In the genomic region with DNA sequence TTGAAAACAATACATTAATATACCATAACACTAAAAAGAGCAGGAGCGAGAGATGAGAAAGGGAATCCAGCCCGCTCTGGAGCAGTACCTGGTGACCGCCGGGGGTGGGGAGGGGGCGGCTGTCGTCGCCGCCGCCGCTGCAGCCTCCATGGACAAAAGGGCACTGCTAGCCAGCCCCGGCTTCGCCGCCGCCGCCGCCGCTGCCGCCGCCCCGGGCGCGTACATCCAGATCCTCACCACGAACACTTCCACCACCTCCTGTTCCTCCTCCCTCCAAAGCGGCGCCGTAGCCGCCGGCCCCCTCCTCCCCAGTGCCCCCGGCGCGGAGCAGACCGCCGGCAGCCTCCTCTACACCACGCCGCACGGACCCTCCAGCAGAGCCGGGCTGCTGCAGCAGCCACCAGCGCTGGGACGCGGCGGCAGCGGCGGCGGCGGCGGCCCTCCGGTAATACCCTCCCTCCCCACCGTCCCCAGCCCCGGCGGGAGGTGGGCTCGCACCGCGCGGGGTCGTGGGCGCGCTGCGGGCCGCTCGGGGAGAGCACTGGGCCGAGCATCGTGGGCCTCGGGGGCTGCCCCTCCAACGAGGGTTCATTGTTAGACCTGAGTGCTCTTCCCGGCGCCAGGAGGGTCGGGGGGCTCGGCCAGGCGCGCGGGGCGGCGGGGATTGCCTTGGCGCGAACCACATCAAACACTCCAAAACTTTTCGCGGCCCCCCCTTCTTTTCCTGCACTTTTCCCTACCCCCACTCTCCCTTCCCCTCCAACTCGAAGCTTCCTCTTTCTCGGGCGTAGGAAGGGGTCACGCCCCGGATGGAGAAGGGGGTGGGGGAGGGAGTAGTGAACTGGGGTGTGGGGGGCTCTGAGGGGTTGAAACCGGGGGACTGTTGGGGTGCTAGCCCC, we compare ENCODE assay signal across 8 cellular contexts. TPM values are rescaled to one million over a fixed set of nuclear protein-coding genes. Genes with fewer than 3 reads are reported as not detected.
DNase-seq lines count a peak whose midpoint lies in the region; ATAC-seq, FAIRE-seq and TF ChIP-seq lines count a peak whose summit lies in the region.

No MANE protein-coding gene starts in this region.

- peaks cover 0 to 10% of the 10 kb centered on the region in 2 experiments; a peak in 1 of 5 replicates for H3K27me3 ChIP-seq in HepG2 (ENCODE audit: control insufficient read depth in 1 of 2, insufficient read depth in 2 of 2, low read length in 2 of 2)

- H3K4me3 Mint-ChIP-seq in WTC11 (peak overlapping the region; percentile 96), chondrocyte (ENCODE audit: unreplicated experiment) (peak overlapping the region; percentile 90)

- TF ChIP-seq CTCF in WTC11 (IDR thresholded peaks at IDR 0.05): no peak
- no peak for TF ChIP-seq CTCF in chondrocyte (IDR thresholded peaks at IDR 0.05)
- no peak for TF ChIP-seq CTCF in HepG2 (CRISPR knock-in tag; IDR thresholded peaks at IDR 0.05)

- H3K9me3 Mint-ChIP-seq in WTC11: no peaks in the 10 kb centered on the region
- peaks cover 2% of the 10 kb centered on the region for H3K9me3 Mint-ChIP-seq in chondrocyte (ENCODE audit: low read depth)

- peak overlapping the region; percentile 83 to 92 (median 85) for H3K4me3 ChIP-seq in HepG2 (replicated peaks in 1 of 3; ENCODE audit: insufficient read depth in 1 of 3, low read depth in 2 of 3, low read length in 3 of 3)

- no peaks in the 10 kb centered on the region for H3K9me3 ChIP-seq in HepG2 (ENCODE audit: low read length)

- CTCF ChIA-PET in WTC11 (lab: Charles Lee): no interaction called here
- CTCF ChIA-PET in HepG2 (lab: Yijun Ruan, JAX; ENCODE audit: low intra/inter-chr PET ratio, low total read pairs): interaction anchor here (2.7 kb wide), 1 partner anchor 126 kb away, joined by 24 read pairs; no protein-coding TSS in a partner anchor

- in situ Hi-C loops in HepG2 (cut with HindIII; ENCODE audit: extremely low pct_ligation_motif_present, low pct_unique_long_range_greater_than_20kb): loop anchor here (5.0 kb wide), 1 partner anchor 125 kb away; no protein-coding TSS in a partner anchor

- no peak overlapping the region for H2AFZ ChIP-seq in HepG2 (ENCODE audit: low read length)

- POLR2A ChIA-PET in WTC11 (lab: Charles Lee) (interaction anchor here (0.6 to 1.1 kb wide), 6 partner anchors 12 to 189 kb away, joined by 3 to 7 read pairs (median 5); no protein-coding TSS in a partner anchor), HepG2 (lab: Yijun Ruan, JAX) (interaction anchor here (0.6 kb wide), 1 partner anchor 245 kb away, joined by 3 read pairs; no protein-coding TSS in a partner anchor)

- TF ChIP-seq RAD21 in HepG2 (CRISPR knock-in tag; IDR thresholded peaks at IDR 0.05): no peak

- H3K36me3 Mint-ChIP-seq in WTC11 (peaks cover 21% of the 10 kb centered on the region), chondrocyte (ENCODE audit: low read depth) (peaks cover 2% of the 10 kb centered on the region)

- FAIRE-seq in HepG2 (lab: Jason Lieb, UNC): no peak

- H3K27ac Mint-ChIP-seq in WTC11 (peak overlapping the region; percentile 84), chondrocyte (ENCODE audit: unreplicated experiment) (peak overlapping the region; percentile 90)

- H4K20me1 ChIP-seq in HepG2 (ENCODE audit: insufficient read depth, low read length): no peaks in the 10 kb centered on the region

- H3K4me1 ChIP-seq in HepG2 (ENCODE audit: insufficient read depth, low read length): peaks cover 25% of the 10 kb centered on the region; the same call in 1 of the 2 replicates

- H3K9ac ChIP-seq in HepG2 (ENCODE audit: insufficient read depth, low read depth, low read length): peak overlapping the region; percentile 88

- H3K36me3 ChIP-seq in HepG2 (replicated peaks in 1 of 2; ENCODE audit: control insufficient read depth in 1 of 2, insufficient read depth in 2 of 2, low read length in 2 of 2): peaks cover 2 to 13% of the 10 kb centered on the region in 2 experiments; a peak in 2 of 5 replicates

- intact Hi-C loops in HepG2 (cut with micrococcal nuclease; ENCODE audit: unreplicated experiment): loop anchor here (5.0 to 10.0 kb wide), 2 partner anchors 45 to 598 kb away; no protein-coding TSS in a partner anchor

- peak; percentile 25 for DNase-seq in DMS153 (lab: John Stamatoyannopoulos, UW)
- DNase-seq in DMS153 treated with DMSO at 0.1 percent for 48 hours (lab: John Stamatoyannopoulos, UW; ENCODE audit: unreplicated experiment): no peak
- peak; percentile 6 for DNase-seq in NCI-H146 treated with DMSO at 0.1 percent for 48 hours (lab: John Stamatoyannopoulos, UW; ENCODE audit: unreplicated experiment)
- peak; percentile 32 for DNase-seq in WTC11 (ENCODE audit: low spot score)
- no peak for DNase-seq in chondrocyte (ENCODE audit: low spot score)
- peak; percentile 67 for DNase-seq in HepG2 (ENCODE audit: low spot score)
- peak; percentile 48 for DNase-seq in stimulated activated CD4-positive, alpha-beta T cell treated with anti-CD3 and anti-CD28 coated beads, Interleukin-4, amount 100 ng/mL, for 24 hours

- no peak; the same call in 1 of the 2 replicates for ATAC-seq in WTC11
- ATAC-seq in HepG2: peak; percentile 8
- ATAC-seq in GM21360 (IDR thresholded peaks at IDR 0.05; ENCODE audit: unreplicated experiment): no peak

- no peak for TF ChIP-seq EP300 in HepG2 (IDR thresholded peaks at IDR 0.05; ENCODE audit: low read depth in 2 of 2, low read length in 2 of 2)
- TF ChIP-seq EP300 in HepG2 (CRISPR knock-in tag; IDR thresholded peaks at IDR 0.05; ENCODE audit: borderline replicate concordance): no peak

- under 1% methylated on average over 51 of the region's 83 CpGs for WGBS in HepG2 (ENCODE audit: low lambda C conversion rate)

- H3K27me3 Mint-ChIP-seq in WTC11 (ENCODE audit: low read depth) (peaks cover 4% of the 10 kb centered on the region), chondrocyte (ENCODE audit: low read depth) (no peaks in the 10 kb centered on the region)

- peak overlapping the region; percentile 93 for H3K27ac ChIP-seq in HepG2 (ENCODE audit: extremely low read length, insufficient read depth, low read length)

- TF ChIP-seq POLR2A in HepG2 (IDR thresholded peaks at IDR 0.05; ENCODE audit: insufficient read depth in 1 of 2, low read depth in 2 of 2, low read length in 2 of 2): peak; percentile 26 to 35; a peak in 2 of 4 replicates

- H3K4me2 ChIP-seq in HepG2 (ENCODE audit: low read depth, low read length): peak overlapping the region; percentile 71

- peaks cover 29% of the 10 kb centered on the region for H3K4me1 Mint-ChIP-seq in WTC11
- H3K4me1 Mint-ChIP-seq in chondrocyte (ENCODE audit: low read depth): peaks cover 20% of the 10 kb centered on the region

- BruUV-seq in HepG2 (replicated peaks; lab: Mats Ljungman, UMichigan): TSS peak; percentile 62

- H3K79me2 ChIP-seq in HepG2 (ENCODE audit: insufficient read depth, low read length): peaks cover 37% of the 10 kb centered on the region

TF ChIP-seq in WTC11, 78 proteins besides CTCF, POLR2A, EP300 and RAD21 (continues in another document):
- TF ChIP-seq CREB1 (CRISPR knock-in tag; IDR thresholded peaks at IDR 0.05): no peak
- TF ChIP-seq, protein P1, sequence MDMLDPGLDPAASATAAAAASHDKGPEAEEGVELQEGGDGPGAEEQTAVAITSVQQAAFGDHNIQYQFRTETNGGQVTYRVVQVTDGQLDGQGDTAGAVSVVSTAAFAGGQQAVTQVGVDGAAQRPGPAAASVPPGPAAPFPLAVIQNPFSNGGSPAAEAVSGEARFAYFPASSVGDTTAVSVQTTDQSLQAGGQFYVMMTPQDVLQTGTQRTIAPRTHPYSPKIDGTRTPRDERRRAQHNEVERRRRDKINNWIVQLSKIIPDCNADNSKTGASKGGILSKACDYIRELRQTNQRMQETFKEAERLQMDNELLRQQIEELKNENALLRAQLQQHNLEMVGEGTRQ (CRISPR knock-in tag; IDR thresholded peaks at IDR 0.05): no peak

TF ChIP-seq in HepG2, 621 proteins besides CTCF, POLR2A, EP300 and RAD21 (continues in another document):
- 0 out of 2 replicates have a peak, but pooled peaks have one; percentile 2 for TF ChIP-seq ZNF564 (CRISPR knock-in tag; IDR thresholded peaks at IDR 0.05)
- no peak for TF ChIP-seq STAG1 (CRISPR knock-in tag; IDR thresholded peaks at IDR 0.05)
- TF ChIP-seq PAX8 (CRISPR knock-in tag; IDR thresholded peaks at IDR 0.05; ENCODE audit: borderline replicate concordance): 0 out of 2 replicates have a peak, but pooled peaks have one; percentile 1
- TF ChIP-seq SALL2 (CRISPR knock-in tag; IDR thresholded peaks at IDR 0.05): no peak
- peak; percentile 36; the same call in 1 of the 2 replicates for TF ChIP-seq PRMT3 (CRISPR knock-in tag; IDR thresholded peaks at IDR 0.05; ENCODE audit: borderline replicate concordance, low read depth)
- TF ChIP-seq TARDBP (CRISPR knock-in tag; IDR thresholded peaks at IDR 0.05): no peak
- TF ChIP-seq ETV6 (CRISPR knock-in tag; conservative IDR thresholded peaks at IDR 0.05): 0 out of 2 replicates have a peak, but pooled peaks have one; percentile 24
- TF ChIP-seq NONO (IDR thresholded peaks at IDR 0.05): no peak
- peak; percentile 1; the same call in 1 of the 2 replicates for TF ChIP-seq NONO (CRISPR knock-in tag; conservative IDR thresholded peaks at IDR 0.05)
- TF ChIP-seq TRIM24 (CRISPR knock-in tag; IDR thresholded peaks at IDR 0.05): no peak

RNA-seq across cellular contexts. Expression of a gene that starts 0.8 kb away (rescaled TPM):
- total RNA-seq in WTC11 (2021) (29.2 to 30.2 TPM (median 30.0 TPM) in 3 replicates), chondrocyte (16.8 to 18.3 TPM (median 17.1 TPM) in 3 replicates), HepG2 (2016; rRNA removed; fragmentation: Illumina TruSeq; extraction: Trizol) (12.7 and 14.2 TPM in 2 replicates)
- total RNA-seq in HepG2 (2016; cell fraction: cytosol; rRNA removed; fragmentation: Illumina TruSeq; extraction: Trizol; ENCODE audit: low read depth): 3.9 and 4.1 TPM in 2 replicates
- total RNA-seq in HepG2 (2016; cell fraction: insoluble cytoplasmic fraction; rRNA removed; fragmentation: Illumina TruSeq; extraction: Trizol): 12.3 and 12.7 TPM in 2 replicates
- total RNA-seq in HepG2 (2016; cell fraction: membrane; rRNA removed; fragmentation: Illumina TruSeq; extraction: Trizol): 7.4 and 7.6 TPM in 2 replicates
- total RNA-seq in HepG2 (2016; cell fraction: nucleus; rRNA removed; fragmentation: Illumina TruSeq; extraction: Trizol): 18.9 and 19.8 TPM in 2 replicates
- 6.9 and 8.5 TPM in 2 replicates for polyA plus RNA-seq in HepG2 (2011; rRNA removed)
- polyA plus RNA-seq in HepG2 (2011; cell fraction: cytosol; rRNA removed): 3.5 and 4.6 TPM in 2 replicates
- polyA plus RNA-seq in HepG2 (2011; cell fraction: nucleus; rRNA removed): 11.4 and 11.9 TPM in 2 replicates
- 6.5 TPM in 2 replicates for polyA plus RNA-seq in HepG2 (2012)
- 0.54 and 0.65 TPM in 2 replicates for polyA plus RNA-seq in HepG2 (2016; cell fraction: cytosol; fragmentation: Illumina TruSeq; extraction: Trizol; ENCODE audit: low read depth)
- 14.7 and 15.7 TPM in 2 replicates for polyA plus RNA-seq in HepG2 (2016; cell fraction: insoluble cytoplasmic fraction; fragmentation: Illumina TruSeq; extraction: Trizol; ENCODE audit: low read depth)
- 3.0 and 3.5 TPM in 2 replicates for polyA plus RNA-seq in HepG2 (2016; cell fraction: membrane; fragmentation: Illumina TruSeq; extraction: Trizol; ENCODE audit: low read depth)
- polyA plus RNA-seq in HepG2 (2016; cell fraction: nucleus; fragmentation: Illumina TruSeq; extraction: Trizol; ENCODE audit: insufficient read depth, low read depth): 42.2 and 42.9 TPM in 2 replicates
- polyA minus RNA-seq in HepG2 (2011; rRNA and poly(A)+ RNA removed; ENCODE audit: low replicate concordance): 5.7 and 12.9 TPM in 2 replicates
- polyA minus RNA-seq in HepG2 (2011; cell fraction: cytosol; rRNA and poly(A)+ RNA removed): 6.1 and 6.4 TPM in 2 replicates
- polyA minus RNA-seq in HepG2 (2011; cell fraction: nucleus; rRNA and poly(A)+ RNA removed): 10.7 TPM in 2 replicates

Comparison
In these comparisons a context has a peak if more than half of its experiments do, and no peak if none do; other contexts are left out.
1. DNase-seq: peak in DMS153 (single experiment), NCI-H146 treated with DMSO at 0.1 percent for 48 hours (single experiment), WTC11 (single experiment), HepG2 (single experiment) and stimulated activated CD4-positive, alpha-beta T cell treated with anti-CD3 and anti-CD28 coated beads, Interleukin-4, amount 100 ng/mL, for 24 hours (single experiment); none in DMS153 treated with DMSO at 0.1 percent for 48 hours (single experiment) and chondrocyte (single experiment).